In genomic region chr2:3142210-3142609, GRCh38 we compare ENCODE assay signal across 21 cellular contexts.
DNase-seq lines count a peak whose midpoint lies in the region; ATAC-seq and TF ChIP-seq lines count a peak whose summit lies in the region.
"Had no signal": no experiment of that assay in that cellular context is flagged by ENCODE, and none has a peak within 500 bp of the region (broad histone marks: within the 10 kb centered on the region; RNA-seq: fewer than 3 reads in every experiment).

No MANE protein-coding gene starts in this region.

- no peaks in the 10 kb centered on the region for H4K20me1 ChIP-seq in MM.1S (ENCODE audit: insufficient read depth, low read length)

- no peak overlapping the region for H2AFZ ChIP-seq in MM.1S (ENCODE audit: low read length)
- H2AFZ ChIP-seq: GM23248 had no signal

- H3K4me2 ChIP-seq in MM.1S (ENCODE audit: low read depth, low read length): no peak overlapping the region

- no peaks in the 10 kb centered on the region for H3K79me2 ChIP-seq in MM.1S (ENCODE audit: low read length)

- H3K4me3 ChIP-seq in MM.1S (ENCODE audit: low read length): no peak overlapping the region
- H3K4me3 ChIP-seq: GM23248 had no signal

- no peaks in the 10 kb centered on the region for H3K9me2 ChIP-seq in MM.1S (replicated peaks; ENCODE audit: insufficient read depth, low read length)

- no peaks in the 10 kb centered on the region for H3K9me3 ChIP-seq in MM.1S (replicated peaks; ENCODE audit: insufficient read depth, low read length)

- no peaks in the 10 kb centered on the region for H3K4me1 ChIP-seq in MM.1S (ENCODE audit: low read length)

- H3K36me3 Mint-ChIP-seq in osteocyte (ENCODE audit: unreplicated experiment) (no peaks in the 10 kb centered on the region), HFFc6 (ENCODE audit: low read depth) (no peaks in the 10 kb centered on the region)
- no peaks in the 10 kb centered on the region for H3K36me3 Mint-ChIP-seq in effector memory CD8-positive, alpha-beta T cell (ENCODE audit: insufficient read depth)
- H3K36me3 Mint-ChIP-seq: CD4-positive, alpha-beta memory T cell had no signal

- H3K4me3 Mint-ChIP-seq in osteocyte (ENCODE audit: unreplicated experiment) (no peak overlapping the region), HFFc6 (no peak overlapping the region)
- H3K4me3 Mint-ChIP-seq in effector memory CD8-positive, alpha-beta T cell: no peak overlapping the region
- H3K4me3 Mint-ChIP-seq: CD4-positive, alpha-beta memory T cell; T-helper 1 cell treated with Interleukin-12 subunit alpha and Interleukin-12 subunit beta and Interleukin-4 antibody, amounts not matched to agents 30 μg/mL and 1 μg/mL, for 36 hours had no signal

- H3K9ac ChIP-seq in MM.1S (ENCODE audit: low read length): no peak overlapping the region
- H3K9ac ChIP-seq: GM23248 had no signal

- H3K27me3 Mint-ChIP-seq in osteocyte (ENCODE audit: unreplicated experiment): no peaks in the 10 kb centered on the region
- H3K27me3 Mint-ChIP-seq in HFFc6 (ENCODE audit: insufficient read depth): no peaks in the 10 kb centered on the region
- no peaks in the 10 kb centered on the region for H3K27me3 Mint-ChIP-seq in effector memory CD8-positive, alpha-beta T cell
- H3K27me3 Mint-ChIP-seq: CD4-positive, alpha-beta memory T cell had no signal

- TF ChIP-seq CTCF in osteocyte (IDR thresholded peaks at IDR 0.05) (no peak), HFFc6 (IDR thresholded peaks at IDR 0.05) (no peak), MM.1S (IDR thresholded peaks at IDR 0.05; ENCODE audit: low read length) (no peak)

- no peaks in the 10 kb centered on the region for H3K4me1 Mint-ChIP-seq in osteocyte (ENCODE audit: unreplicated experiment)
- no peaks in the 10 kb centered on the region for H3K4me1 Mint-ChIP-seq in HFFc6 (ENCODE audit: low read depth)
- peaks cover 0 to 4% of the 10 kb centered on the region in 2 donors for H3K4me1 Mint-ChIP-seq in effector memory CD8-positive, alpha-beta T cell (ENCODE audit: low read depth in 2 of 2)
- H3K4me1 Mint-ChIP-seq: CD4-positive, alpha-beta memory T cell had no signal

- no peaks in the 10 kb centered on the region for H3F3A ChIP-seq in MM.1S (ENCODE audit: insufficient read depth, low read length)

- H3K27me3 ChIP-seq in MM.1S (replicated peaks; ENCODE audit: insufficient read depth, low read length): no peaks in the 10 kb centered on the region

- no peaks in the 10 kb centered on the region for H3K36me3 ChIP-seq in MM.1S (replicated peaks; ENCODE audit: insufficient read depth, low read length)

- H3K9me3 Mint-ChIP-seq in osteocyte (ENCODE audit: unreplicated experiment): no peaks in the 10 kb centered on the region
- H3K9me3 Mint-ChIP-seq in HFFc6: no peaks in the 10 kb centered on the region
- H3K9me3 Mint-ChIP-seq in effector memory CD8-positive, alpha-beta T cell: no peaks in the 10 kb centered on the region
- H3K9me3 Mint-ChIP-seq: CD4-positive, alpha-beta memory T cell; T-helper 1 cell treated with Interleukin-12 subunit alpha and Interleukin-12 subunit beta and Interleukin-4 antibody, amounts not matched to agents 30 μg/mL and 1 μg/mL, for 36 hours had no signal

- peak; percentile 72 for DNase-seq in osteocyte (ENCODE audit: extremely low spot score, unreplicated experiment)
- no peak for DNase-seq in HFFc6
- no peak for DNase-seq in effector memory CD8-positive, alpha-beta T cell
- no peak for DNase-seq in MM.1S
- DNase-seq: AML-193; Calu3; CD4-positive, alpha-beta memory T cell; GM23248; IMR-90; Kasumi-1; NCI-H1105; NCI-H187; NCI-H226; NCI-H526 treated with DMSO at 0.1 percent for 48 hours; RPMI8226 had no signal

- peak; percentile 53 for ATAC-seq in GM18502 (IDR thresholded peaks at IDR 0.05; ENCODE audit: poor library complexity, unreplicated experiment)
- ATAC-seq in GM19397 (IDR thresholded peaks at IDR 0.05; ENCODE audit: unreplicated experiment): peak; percentile 47
- peak; percentile 57 for ATAC-seq in HG02610 (IDR thresholded peaks at IDR 0.05; ENCODE audit: unreplicated experiment)
- no peak for ATAC-seq in effector memory CD8-positive, alpha-beta T cell (replicated peaks)
- no peak for ATAC-seq in HG03457 (IDR thresholded peaks at IDR 0.05; ENCODE audit: unreplicated experiment)
- ATAC-seq: HCT116 had no signal

- no peak overlapping the region for H3K27ac Mint-ChIP-seq in osteocyte (ENCODE audit: unreplicated experiment)
- H3K27ac Mint-ChIP-seq in HFFc6: no peak overlapping the region
- no peak overlapping the region for H3K27ac Mint-ChIP-seq in effector memory CD8-positive, alpha-beta T cell
- H3K27ac Mint-ChIP-seq: CD4-positive, alpha-beta memory T cell; T-helper 1 cell treated with Interleukin-12 subunit alpha and Interleukin-12 subunit beta and Interleukin-4 antibody, amounts not matched to agents 30 μg/mL and 1 μg/mL, for 36 hours had no signal

- H3K27ac ChIP-seq in MM.1S (ENCODE audit: low read length): no peak overlapping the region
- H3K27ac ChIP-seq: GM23248 had no signal

Comparison
In these comparisons a context has a peak if more than half of its experiments do, and no peak if none do; other contexts are left out.
1. ATAC-seq: peak in GM18502 (single experiment), GM19397 (single experiment) and HG02610 (single experiment); none in effector memory CD8-positive, alpha-beta T cell (single experiment) and HG03457 (single experiment).